Comparison of ENCODE assay signal across 8 cellular contexts in the genomic region with DNA sequence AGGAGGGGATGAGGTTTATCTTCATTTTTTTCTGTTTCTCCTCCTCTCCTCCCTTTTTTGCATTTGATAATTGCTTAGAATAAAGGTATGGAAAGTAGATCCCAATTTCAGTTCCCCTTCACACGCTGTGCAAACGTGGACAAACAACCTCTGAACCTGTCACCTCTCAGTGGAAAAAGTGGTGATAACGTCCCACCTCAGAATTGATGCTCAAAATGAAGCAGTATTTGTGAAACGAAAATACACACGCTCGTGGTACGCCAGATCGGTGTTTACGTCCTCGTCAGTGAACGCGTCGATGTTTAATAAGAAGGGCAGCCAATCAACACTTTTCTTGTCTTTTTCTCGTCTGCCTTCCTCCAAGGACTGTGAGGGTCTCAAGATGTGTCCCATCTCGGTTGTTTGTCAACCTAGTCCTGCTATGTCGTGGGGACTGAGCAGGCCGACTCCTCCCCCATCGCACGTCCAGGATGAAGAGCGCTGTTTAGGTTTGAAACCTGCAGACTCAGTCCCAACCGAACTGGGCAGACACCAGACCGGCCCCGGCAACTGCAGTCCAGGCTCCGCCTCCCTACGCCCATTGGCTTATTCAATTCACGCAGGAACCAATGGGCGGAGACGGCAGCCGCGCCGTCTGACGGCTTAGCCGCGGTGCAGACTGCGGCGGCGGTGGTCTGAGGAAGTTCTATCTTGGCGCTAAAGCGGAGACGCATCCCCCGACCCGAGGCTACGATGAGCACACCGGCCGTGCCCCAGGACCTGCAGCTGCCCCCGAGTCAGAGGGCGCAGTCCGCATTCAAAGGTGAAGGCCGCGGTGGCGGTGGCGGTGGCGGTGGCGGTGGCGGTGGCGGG. TPM values are rescaled to one million over a fixed set of nuclear protein-coding genes. Genes with fewer than 3 reads are reported as not detected.
DNase-seq lines count a peak whose midpoint lies in the region; ATAC-seq, FAIRE-seq and TF ChIP-seq lines count a peak whose summit lies in the region.

A gene with protein sequence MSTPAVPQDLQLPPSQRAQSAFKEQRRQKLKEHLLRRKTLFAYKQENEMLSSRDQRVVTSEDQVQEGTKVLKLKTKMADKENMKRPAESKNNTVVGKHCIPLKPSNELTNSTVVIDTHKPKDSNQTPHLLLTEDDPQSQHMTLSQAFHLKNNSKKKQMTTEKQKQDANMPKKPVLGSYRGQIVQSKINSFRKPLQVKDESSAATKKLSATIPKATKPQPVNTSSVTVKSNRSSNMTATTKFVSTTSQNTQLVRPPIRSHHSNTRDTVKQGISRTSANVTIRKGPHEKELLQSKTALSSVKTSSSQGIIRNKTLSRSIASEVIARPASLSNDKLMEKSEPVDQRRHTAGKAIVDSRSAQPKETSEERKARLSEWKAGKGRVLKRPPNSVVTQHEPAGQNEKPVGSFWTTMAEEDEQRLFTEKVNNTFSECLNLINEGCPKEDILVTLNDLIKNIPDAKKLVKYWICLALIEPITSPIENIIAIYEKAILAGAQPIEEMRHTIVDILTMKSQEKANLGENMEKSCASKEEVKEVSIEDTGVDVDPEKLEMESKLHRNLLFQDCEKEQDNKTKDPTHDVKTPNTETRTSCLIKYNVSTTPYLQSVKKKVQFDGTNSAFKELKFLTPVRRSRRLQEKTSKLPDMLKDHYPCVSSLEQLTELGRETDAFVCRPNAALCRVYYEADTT (plus strand): TSS at position 654 of the 852 bp plus-strand sequence. CDS start 79 bp downstream, at position 733.

- DNase-seq in NCI-H2196 treated with DMSO at 0.1 percent for 48 hours (lab: John Stamatoyannopoulos, UW; ENCODE audit: unreplicated experiment) (peak; percentile 53), mammary epithelial cell (peak; percentile 95), small intestine (peak; percentile 95)

- FAIRE-seq in small intestine (lab: Jason Lieb, UNC): no peak

- H3K27me3 ChIP-seq in ACC112 (ENCODE audit: insufficient read depth, low read length) (no peaks in the 10 kb centered on the region), mammary epithelial cell (ENCODE audit: insufficient read depth, low read length) (no peaks in the 10 kb centered on the region), iPS-20b (ENCODE audit: insufficient read depth, low read length) (no peaks in the 10 kb centered on the region; the same call in 1 of the 2 replicates), small intestine (ENCODE audit: control insufficient read depth in 2 of 2, insufficient read depth in 2 of 2, low read length in 2 of 2) (no peaks in the 10 kb centered on the region)

- H4K20me1 ChIP-seq in mammary epithelial cell (ENCODE audit: insufficient read depth, low read length): no peaks in the 10 kb centered on the region

- peak within 1 kb of the TSS; percentile 80 for H3K4me2 ChIP-seq in mammary epithelial cell (ENCODE audit: insufficient read depth, low read depth, low read length)

- no peak for TF ChIP-seq CTCF in VCaP (conservative IDR thresholded peaks at IDR 0.05)
- no peak for TF ChIP-seq CTCF in mammary epithelial cell (conservative IDR thresholded peaks at IDR 0.05 in 1 of 2, IDR thresholded peaks at IDR 0.05 in 1 of 2; ENCODE audit: extremely low read depth in 1 of 2, insufficient read depth in 1 of 2, low read depth in 1 of 2, low read length in 2 of 2)

- ATAC-seq in GM18870 (IDR thresholded peaks at IDR 0.05; ENCODE audit: unreplicated experiment) (peak; percentile 69), HG03135 (IDR thresholded peaks at IDR 0.05; ENCODE audit: unreplicated experiment) (peak; percentile 75)

- intact Hi-C loops in mammary epithelial cell (cut with micrococcal nuclease): loop anchor here (2.0 to 10.0 kb wide), 6 partner anchors 198 to 640 kb away; a partner anchor contains a TSS

- H3K9ac ChIP-seq in mammary epithelial cell (ENCODE audit: insufficient read depth, low read length) (peak within 1 kb of the TSS; percentile 91), iPS-20b (ENCODE audit: low read depth, low read length) (peak within 1 kb of the TSS; percentile 84; the same call in 1 of the 2 replicates)

- H3K4me3 ChIP-seq in ACC112 (ENCODE audit: low read depth, low read length): peak within 1 kb of the TSS; percentile 89
- H3K4me3 ChIP-seq in mammary epithelial cell (replicated peaks in 1 of 3; ENCODE audit: insufficient read depth in 1 of 3, low read depth in 2 of 3, low read length in 3 of 3): peak within 1 kb of the TSS; percentile 74 to 97 (median 91)
- H3K4me3 ChIP-seq in iPS-20b (ENCODE audit: low read length): peak within 1 kb of the TSS; percentile 83
- H3K4me3 ChIP-seq in small intestine (ENCODE audit: low read depth in 1 of 2, low read length in 2 of 2): peak within 1 kb of the TSS; percentile 67 to 72

- 4% methylated on average over 30 of the region's 56 CpGs for WGBS in mammary epithelial cell (ENCODE audit: low coverage, missing lambda C conversion rate)
- 0% methylated on average over 49 to 56 of the region's 56 CpGs for WGBS in small intestine, 3 donors

- CTCF ChIA-PET in mammary epithelial cell (lab: Charles Lee; ENCODE audit: low non-redundant PET): no interaction called here

- BruUV-seq in mammary epithelial cell (replicated peaks; lab: Mats Ljungman, UMichigan): TSS peak; percentile 79

- H3K9me3 ChIP-seq in mammary epithelial cell (replicated peaks; ENCODE audit: insufficient read depth, low read length): no peaks in the 10 kb centered on the region
- H3K9me3 ChIP-seq in iPS-20b (ENCODE audit: insufficient read depth, low read depth, low read length): no peaks in the 10 kb centered on the region
- no peaks in the 10 kb centered on the region for H3K9me3 ChIP-seq in small intestine (ENCODE audit: control insufficient read depth, low read depth)

- H3K27ac ChIP-seq in ACC112 (ENCODE audit: low read depth, low read length) (peak within 1 kb of the TSS; percentile 56), VCaP (peak within 1 kb of the TSS; percentile 83), mammary epithelial cell (ENCODE audit: insufficient read depth, low read depth, low read length) (peak within 1 kb of the TSS; percentile 80), iPS-20b (ENCODE audit: low read length) (peak within 1 kb of the TSS; percentile 28), small intestine (ENCODE audit: low read depth in 1 of 2, low read length in 1 of 2) (peak within 1 kb of the TSS; percentile 82 to 88)

- H3K79me2 ChIP-seq in ACC112 (ENCODE audit: control insufficient read depth, insufficient read depth, low read length, unreplicated experiment): peaks cover 41% of the 10 kb centered on the region
- H3K79me2 ChIP-seq in mammary epithelial cell (ENCODE audit: insufficient read depth, low read length): peaks cover 49% of the 10 kb centered on the region

- dilution Hi-C loops in mammary epithelial cell (cut with HindIII; ENCODE audit: low sequenced_read_pairs): loop anchor here (5.0 kb wide), 1 partner anchor 103 kb away; no protein-coding TSS in a partner anchor

- H3K4me1 ChIP-seq in ACC112 (ENCODE audit: control insufficient read depth, insufficient read depth, low read length, unreplicated experiment): peaks cover 35% of the 10 kb centered on the region
- peaks cover 40% of the 10 kb centered on the region for H3K4me1 ChIP-seq in mammary epithelial cell (ENCODE audit: insufficient read depth, low read length)
- peaks cover 4% of the 10 kb centered on the region; the same call in 1 of the 2 replicates for H3K4me1 ChIP-seq in iPS-20b (ENCODE audit: insufficient read depth, low read length)
- H3K4me1 ChIP-seq in small intestine (ENCODE audit: control insufficient read depth in 2 of 2, insufficient read depth in 1 of 2, low read depth in 1 of 2, low read length in 1 of 2): peaks cover 0 to 2% of the 10 kb centered on the region in 2 donors

- in situ Hi-C loops in mammary epithelial cell (cut with MboI; ENCODE audit: low sequenced_read_pairs in 2 of 2): loop anchor here in 1 of 2 donors (5.0 to 25.0 kb wide), 3 partner anchors 108 to 443 kb away; a partner anchor contains a TSS

- peaks cover 2% of the 10 kb centered on the region; the same call in 1 of the 2 replicates for H3K36me3 ChIP-seq in ACC112 (ENCODE audit: insufficient read depth, low read length)
- H3K36me3 ChIP-seq in mammary epithelial cell (ENCODE audit: insufficient read depth, low read length): no peaks in the 10 kb centered on the region
- H3K36me3 ChIP-seq in iPS-20b (ENCODE audit: insufficient read depth, low read depth, low read length): peaks cover 36% of the 10 kb centered on the region
- H3K36me3 ChIP-seq in small intestine (ENCODE audit: control insufficient read depth in 2 of 2, insufficient read depth in 2 of 2, low read length in 2 of 2): no peaks in the 10 kb centered on the region

- H2AFZ ChIP-seq in ACC112 (ENCODE audit: low read length, unreplicated experiment): peak within 1 kb of the TSS; percentile 95
- H2AFZ ChIP-seq in mammary epithelial cell (ENCODE audit: low read depth, low read length): peak within 1 kb of the TSS; percentile 87

RNA-seq across cellular contexts. Expression of the gene that starts here (rescaled TPM):
- total RNA-seq in mammary epithelial cell: 10 to 100 TPM; 34.3 to 46.7 TPM
- 15.5 TPM for polyA plus RNA-seq in mammary epithelial cell
- 30.7 TPM for polyA minus RNA-seq in mammary epithelial cell
- polyA plus RNA-seq in small intestine: 10 to 100 TPM in 1 of 3 donors, 1 to 10 TPM in 2; 3.5 to 13.9 (median 3.6) TPM

Comparison
In these comparisons a context has a peak if more than half of its experiments do, and no peak if none do; other contexts are left out.
1. Peak in every context shown above with its lines: DNase-seq, ATAC-seq, H3K4me3 ChIP-seq and H3K27ac ChIP-seq.
2. H3K27ac ChIP-seq: peak in every context shown above with its lines; median percentile 85 in small intestine; 83 in VCaP; 80 in mammary epithelial cell; 56 in ACC112; 28 in iPS-20b.